13 cellular contexts compared by ENCODE assay signal in the genomic region with DNA sequence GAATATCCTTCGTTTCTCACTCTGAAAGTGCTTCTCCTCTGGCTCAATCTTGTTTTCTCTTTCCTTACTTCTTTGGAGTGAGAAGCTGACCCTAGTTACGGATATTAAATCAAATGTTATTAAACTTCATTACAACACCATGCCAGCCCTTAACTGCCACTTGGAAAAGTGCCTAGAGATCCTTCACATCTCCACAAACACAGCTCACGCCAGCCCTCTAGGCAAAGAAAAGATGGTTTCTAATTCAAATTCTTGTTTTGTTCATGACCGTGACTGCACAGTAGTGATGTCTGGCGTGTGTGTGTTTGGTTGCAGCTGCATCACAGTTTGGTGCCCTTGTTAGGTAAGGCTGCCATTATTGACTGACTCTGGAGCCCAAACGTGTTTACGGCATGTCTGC.
DNase-seq lines count a peak whose midpoint lies in the region; ATAC-seq and TF ChIP-seq lines count a peak whose summit lies in the region.
"Had no signal": no experiment of that assay in that cellular context is flagged by ENCODE, and none has a peak within 500 bp of the region (broad histone marks: within the 10 kb centered on the region; RNA-seq: fewer than 3 reads in every experiment).

No MANE protein-coding gene starts in this region.

- H3K4me3 ChIP-seq in neural progenitor cell = no peak overlapping the region
- H3K4me3 ChIP-seq: GM12878 had no signal

- H3K27me3 Mint-ChIP-seq in neural progenitor cell (ENCODE audit: insufficient read depth, low read depth) = peaks cover 2% of the 10 kb centered on the region

- no peaks in the 10 kb centered on the region for H3F3A ChIP-seq in neural progenitor cell (ENCODE audit: low read depth)

- no peak for ATAC-seq in left lobe of liver
- ATAC-seq: GM12878 had no signal

- no peak overlapping the region for H3K27ac Mint-ChIP-seq in neural progenitor cell
- H3K27ac Mint-ChIP-seq: CD14-positive monocyte had no signal

- peaks cover 6% of the 10 kb centered on the region for H3K4me1 ChIP-seq in neural progenitor cell
- H3K4me1 ChIP-seq: Caco-2 had no signal

- H3K9me3 ChIP-seq in neural progenitor cell (ENCODE audit: low read depth) = no peaks in the 10 kb centered on the region
- H3K9me3 ChIP-seq: Caco-2 had no signal

- H3K36me3 ChIP-seq in neural progenitor cell = no peaks in the 10 kb centered on the region

- H3K27ac ChIP-seq in neural progenitor cell = no peak overlapping the region

- no peaks in the 10 kb centered on the region for H3K79me2 ChIP-seq in neural progenitor cell (ENCODE audit: low read depth)

- no peak overlapping the region for H3K9ac ChIP-seq in neural progenitor cell

- DNase-seq in COR-L47 (lab: John Stamatoyannopoulos, UW) (peak; percentile 43), M059J (ENCODE audit: low read depth) (peak; percentile 65), NCI-H345 (lab: John Stamatoyannopoulos, UW) (peak; percentile 90), astrocyte of the hippocampus (ENCODE audit: low read depth, low spot score) (peak; percentile 28), left lobe of liver (ENCODE audit: low spot score) (no peak), neural progenitor cell (ENCODE audit: low spot score) (no peak), NCI-H2227 (lab: John Stamatoyannopoulos, UW; ENCODE audit: unreplicated experiment) (no peak)
- DNase-seq: Caco-2, MV-4-11, NCI-H1694 treated with DMSO at 0.1 percent for 48 hours, NCI-H2227 treated with DMSO at 0.1 percent for 48 hours had no signal

- H3K4me2 ChIP-seq in neural progenitor cell = no peak overlapping the region

- no peak for TF ChIP-seq CTCF in neural progenitor cell (IDR thresholded peaks at IDR 0.05)

- H3K4me1 Mint-ChIP-seq in neural progenitor cell = peaks cover 17% of the 10 kb centered on the region

- peaks cover 46% of the 10 kb centered on the region for H3K27me3 ChIP-seq in neural progenitor cell

- peaks cover 15% of the 10 kb centered on the region for H4K20me1 ChIP-seq in neural progenitor cell (ENCODE audit: low read depth)

- peaks cover 4% of the 10 kb centered on the region for H3K36me3 Mint-ChIP-seq in neural progenitor cell

- no peaks in the 10 kb centered on the region for H3K9me3 Mint-ChIP-seq in neural progenitor cell
- H3K9me3 Mint-ChIP-seq: CD14-positive monocyte had no signal

- no peak overlapping the region for H2AFZ ChIP-seq in neural progenitor cell (replicated peaks)

- no peak overlapping the region for H3K4me3 Mint-ChIP-seq in neural progenitor cell
- H3K4me3 Mint-ChIP-seq: CD14-positive monocyte had no signal

Comparison
In these comparisons a context has a peak if more than half of its experiments do, and no peak if none do; other contexts are left out.
1. DNase-seq: peak in COR-L47 (single experiment), M059J (single experiment), NCI-H345 (single experiment) and astrocyte of the hippocampus (single experiment); none in left lobe of liver (single experiment), neural progenitor cell (single experiment) and NCI-H2227 (single experiment).